1 cellular context compared by ENCODE assay signal in genomic region chr1:9422921-9423505, GRCh38.
TF ChIP-seq lines count a peak whose summit lies in the region.

No MANE protein-coding gene starts in this region.

TF ChIP-seq in GM23338, 12 proteins besides CTCF, POLR2A, EP300 and RAD21 (continued from another document):
- no peak for TF ChIP-seq ETS1 (IDR thresholded peaks at IDR 0.05)
- no peak for TF ChIP-seq CREB1 (CRISPR knock-in tag; IDR thresholded peaks at IDR 0.05; ENCODE audit: low read depth)
- no peak for TF ChIP-seq ZNF114 (CRISPR knock-in tag; IDR thresholded peaks at IDR 0.05)
- TF ChIP-seq EZH2phosphoT487 (IDR thresholded peaks at IDR 0.05; ENCODE audit: unreplicated experiment) = no peak
- TF ChIP-seq REST (IDR thresholded peaks at IDR 0.05; ENCODE audit: unreplicated experiment) = no peak
- no peak for TF ChIP-seq ZNF462 (CRISPR knock-in tag; IDR thresholded peaks at IDR 0.05)
- no peak for TF ChIP-seq POLR2AphosphoS5 (IDR thresholded peaks at IDR 0.05; ENCODE audit: low read depth)
- no peak for TF ChIP-seq EZH2 (IDR thresholded peaks at IDR 0.05; ENCODE audit: low read depth, unreplicated experiment)
- TF ChIP-seq ZNF331 (CRISPR knock-in tag; IDR thresholded peaks at IDR 0.05; ENCODE audit: low read depth) = no peak
- no peak for TF ChIP-seq NANOG (IDR thresholded peaks at IDR 0.05; ENCODE audit: borderline replicate concordance)
- no peak for TF ChIP-seq JUNB (IDR thresholded peaks at IDR 0.05; ENCODE audit: unreplicated experiment)
TF ChIP-seq in GM23338: peak in this region for 0.
